Comparison of ENCODE assay signal across 1 cellular context in genomic region chr16:85800321-85800669, GRCh38.
TF ChIP-seq lines count a peak whose summit lies in the region.

No MANE protein-coding gene starts in this region.

TF ChIP-seq in H1, 55 proteins besides CTCF, POLR2A, EP300 and RAD21:
- TF ChIP-seq ZNF274 (IDR thresholded peaks at IDR 0.05; ENCODE audit: borderline replicate concordance, extremely low read depth, low read length) (no peak), SRF (IDR thresholded peaks at IDR 0.05; ENCODE audit: low read depth, low read length) (no peak), ATF2 (IDR thresholded peaks at IDR 0.05; ENCODE audit: low read length) (no peak), NANOG (IDR thresholded peaks at IDR 0.05; ENCODE audit: insufficient read depth, low read depth, low read length, poor library complexity, severe bottlenecking) (no peak), ASH2L (IDR thresholded peaks at IDR 0.05; ENCODE audit: low read length) (no peak), MAX (IDR thresholded peaks at IDR 0.05) (no peak), E2F6 (IDR thresholded peaks at IDR 0.05) (no peak), JUN (IDR thresholded peaks at IDR 0.05; ENCODE audit: low read depth, low read length) (no peak), CREB1 (IDR thresholded peaks at IDR 0.05) (no peak), BCL11A (IDR thresholded peaks at IDR 0.05; ENCODE audit: low read depth in 2 of 2, low read length in 2 of 2) (no peak), USF2 (IDR thresholded peaks at IDR 0.05; ENCODE audit: low read length) (no peak), RBBP5 (IDR thresholded peaks at IDR 0.05; ENCODE audit: borderline replicate concordance, low read depth, low read length) (no peak), YY1 (IDR thresholded peaks at IDR 0.05; ENCODE audit: low read depth, low read length) (no peak), CHD7 (IDR thresholded peaks at IDR 0.05; ENCODE audit: insufficient replicate concordance, low read length) (no peak), RXRA (IDR thresholded peaks at IDR 0.05; ENCODE audit: insufficient read depth, low read depth, low read length) (no peak), SAP30 (IDR thresholded peaks at IDR 0.05; ENCODE audit: insufficient read depth, insufficient replicate concordance, low read length) (no peak)
